22 cellular contexts compared by ENCODE assay signal in the genomic region with DNA sequence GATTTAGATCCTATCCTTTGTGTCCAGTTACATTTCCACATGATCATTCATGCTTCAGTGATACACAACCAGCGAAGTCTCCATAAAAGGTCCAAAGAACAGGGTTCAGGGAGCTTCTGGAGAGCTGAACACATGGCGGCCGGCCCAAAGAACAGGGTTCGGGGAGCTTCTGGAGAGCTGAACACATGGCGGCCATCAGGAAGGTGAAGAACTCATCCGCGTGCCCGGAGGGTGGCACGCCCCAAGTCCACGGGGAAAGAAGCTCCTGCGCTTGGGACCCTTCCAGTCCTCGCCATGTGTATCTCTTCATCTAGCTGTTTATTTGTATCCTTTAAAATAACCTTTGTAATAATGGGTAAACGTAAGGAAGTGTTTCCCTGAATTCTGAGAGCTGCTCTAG.
"Had no signal": no experiment of that assay in that cellular context is flagged by ENCODE, and none has a peak within 500 bp of the region (broad histone marks: within the 10 kb centered on the region; RNA-seq: fewer than 3 reads in every experiment).

No MANE protein-coding gene starts in this region.

- H3K4me1 ChIP-seq: gastroesophageal sphincter, prostate gland, stomach, testis, upper lobe of left lung had no signal

- H3K36me3 ChIP-seq: esophagus muscularis mucosa, gastroesophageal sphincter, prostate gland, stomach, upper lobe of left lung had no signal

- H3K4me3 ChIP-seq: body of pancreas, esophagus muscularis mucosa, gastroesophageal sphincter, prostate gland, stomach, testis, upper lobe of left lung had no signal

- FAIRE-seq: islet of Langerhans had no signal

- H3K27ac ChIP-seq: esophagus muscularis mucosa, gastroesophageal sphincter, prostate gland, stomach, testis, upper lobe of left lung, VCaP had no signal

- H3K9ac ChIP-seq: SK-N-SH had no signal

- H3K9me3 ChIP-seq: body of pancreas, esophagus muscularis mucosa, gastroesophageal sphincter, prostate gland, SK-N-SH, stomach, testis, upper lobe of left lung had no signal

- DNase-seq: activated CD4-positive, alpha-beta T cell treated with anti-CD3 and anti-CD28 coated beads, Interleukin-2, amount 50 U/mL, for 1 hour; activated CD4-positive, CD25-positive, alpha-beta regulatory T cell treated with anti-CD3 and anti-CD28 coated beads, Interleukin-2, amount 50 U/mL, for 72 hours; activated CD8-positive, alpha-beta T cell treated with anti-CD3 and anti-CD28 coated beads, Interleukin-2, amount 10 ng/mL, durations not matched to agents 7 days and 5 days; activated gamma-delta T cell; activated naive CD4-positive, alpha-beta T cell treated with anti-CD3 and anti-CD28 coated beads, Interleukin-2, amount 50 U/mL, for 16 hours; activated naive CD8-positive, alpha-beta T cell treated with anti-CD3 and anti-CD28 coated beads, Interleukin-2, amount 50 U/mL, for 24 hours; body of pancreas; effector CD4-positive, alpha-beta T cell; head of caudate nucleus; left colon; naive B cell; SK-N-SH; stimulated activated CD4-positive, alpha-beta T cell treated with anti-CD3 and anti-CD28 coated beads, Interleukin-1b, Interleukin-23, amount 100 ng/mL, for 48 hours; stomach; testis had no signal

- ATAC-seq: activated CD8-positive, alpha-beta T cell treated with anti-CD3 and anti-CD28 coated beads, Interleukin-2, amount 10 ng/mL, durations not matched to agents 7 days and 5 days; activated naive CD8-positive, alpha-beta T cell treated with anti-CD3 and anti-CD28 coated beads, Interleukin-2, amount 50 U/mL, for 24 hours; gastroesophageal sphincter; left colon; stimulated activated memory B cell treated with anti-CD40 and anti-IgM and Interleukin-4, amounts not matched to agents 10 μg/mL and 1 μg/mL and 100 μg/mL, for 72 hours had no signal

- H3K27me3 ChIP-seq: body of pancreas, esophagus muscularis mucosa, gastroesophageal sphincter, stomach, testis, upper lobe of left lung had no signal
